ENCODE assay signal across 8 cellular contexts in genomic region chr3:4494807-4495200, GRCh38. TPM values are rescaled to one million over a fixed set of nuclear protein-coding genes. Genes with fewer than 3 reads are reported as not detected.
DNase-seq lines count a peak whose midpoint lies in the region; TF ChIP-seq lines count a peak whose summit lies in the region.

No MANE protein-coding gene starts in this region.

- no peak overlapping the region for H3K27ac Mint-ChIP-seq in endothelial cell (ENCODE audit: unreplicated experiment)

- H3K36me3 Mint-ChIP-seq in endothelial cell (ENCODE audit: low read depth, unreplicated experiment), result peaks cover 4% of the 10 kb centered on the region

- no peaks in the 10 kb centered on the region for H3K9me3 Mint-ChIP-seq in endothelial cell (ENCODE audit: unreplicated experiment)

- H3K27ac ChIP-seq in KOPT-K1 (ENCODE audit: low read depth, low read length, poor library complexity, severe bottlenecking) (peak overlapping the region; percentile 73), stomach smooth muscle (ENCODE audit: low read length) (peak overlapping the region; percentile 80)

- H3K36me3 ChIP-seq in KOPT-K1 (ENCODE audit: insufficient read depth, low read length), result no peaks in the 10 kb centered on the region
- H3K36me3 ChIP-seq in stomach smooth muscle (ENCODE audit: control insufficient read depth in 2 of 2, insufficient read depth in 2 of 2, low read length in 2 of 2), result peaks cover 0 to 4% of the 10 kb centered on the region in 2 donors

- H3K9me3 ChIP-seq in KOPT-K1 (ENCODE audit: insufficient read depth, low read length, poor library complexity, severe bottlenecking) (no peaks in the 10 kb centered on the region), stomach smooth muscle (ENCODE audit: control insufficient read depth in 2 of 2, low read length in 2 of 2) (no peaks in the 10 kb centered on the region)

- DNase-seq in SKM-1 treated with dmso at 0.1 percent for 144 hours (lab: John Stamatoyannopoulos, UW; ENCODE audit: unreplicated experiment) (peak; percentile 26), SKM-1 (lab: John Stamatoyannopoulos, UW; ENCODE audit: unreplicated experiment) (no peak), endothelial cell (ENCODE audit: low spot score) (no peak), NK-92 (lab: John Stamatoyannopoulos, UW; ENCODE audit: unreplicated experiment) (no peak)
- no peak for DNase-seq in activated effector memory CD4-positive, alpha-beta T cell treated with Interleukin-2 at 50 U/mL for 16 hours
- no peak for DNase-seq in activated effector memory CD4-positive, alpha-beta T cell treated with anti-CD3 and anti-CD28 coated beads, Interleukin-2, amount 50 U/mL, for 16 hours

- H3K4me1 Mint-ChIP-seq in endothelial cell (ENCODE audit: unreplicated experiment), result peaks cover 29% of the 10 kb centered on the region

- no peaks in the 10 kb centered on the region for H3K27me3 ChIP-seq in stomach smooth muscle (ENCODE audit: control insufficient read depth in 1 of 2, insufficient read depth in 2 of 2, low read length in 2 of 2)

- H3K4me3 ChIP-seq in stomach smooth muscle (ENCODE audit: low read length in 2 of 2), result peak overlapping the region; percentile 89 to 95

- H3K9ac ChIP-seq in stomach smooth muscle (ENCODE audit: low read length in 2 of 2), result peak overlapping the region; percentile 66 to 85

- TF ChIP-seq CTCF in endothelial cell (IDR thresholded peaks at IDR 0.05; ENCODE audit: unreplicated experiment), result no peak

- H3K27me3 Mint-ChIP-seq in endothelial cell (ENCODE audit: unreplicated experiment), result peaks cover 5% of the 10 kb centered on the region

- peak overlapping the region; percentile 94 for H3K4me3 Mint-ChIP-seq in endothelial cell (ENCODE audit: unreplicated experiment)

- H3K4me1 ChIP-seq in stomach smooth muscle (ENCODE audit: control insufficient read depth, insufficient read depth, low read length), result peaks cover 13% of the 10 kb centered on the region

RNA-seq across cellular contexts. Expression of gene ITPR1, which starts 1.7 kb away (rescaled TPM):
- total RNA-seq in endothelial cell (ENCODE audit: unreplicated experiment), result 53.1 TPM

RNA-seq across cellular contexts. Expression of gene SUMF1, which starts 27.7 kb away (rescaled TPM):
- total RNA-seq in endothelial cell (ENCODE audit: unreplicated experiment), result 17.5 TPM
